In the genomic region with DNA sequence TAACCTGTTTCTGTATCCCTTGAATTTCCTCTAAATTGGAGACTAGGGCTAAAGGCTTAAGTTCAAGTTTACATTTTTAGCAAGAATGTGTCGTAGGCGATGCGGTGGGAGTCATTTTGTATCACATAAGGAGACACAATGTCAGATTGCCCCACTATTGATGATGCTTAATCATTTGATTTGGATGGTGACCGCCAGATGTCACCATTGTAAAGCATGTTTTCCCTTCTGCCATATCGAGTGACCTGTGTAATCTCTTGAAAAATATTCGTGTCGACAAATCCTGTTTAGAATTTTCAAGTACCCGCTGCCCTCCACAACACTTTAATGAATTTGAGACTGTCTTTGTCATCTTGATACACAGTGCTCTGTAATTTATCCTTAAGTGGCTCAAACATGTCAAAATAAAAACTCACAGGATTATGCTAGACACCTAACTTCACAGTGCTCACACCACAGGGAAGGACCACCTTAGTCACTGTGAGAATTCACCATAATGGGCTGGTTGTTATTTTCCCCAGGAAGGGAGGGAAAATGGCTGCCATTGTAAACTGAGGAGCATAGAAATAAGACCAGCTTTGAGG, we compare ENCODE assay signal across 9 cellular contexts. TPM values are rescaled to one million over a fixed set of nuclear protein-coding genes. Genes with fewer than 3 reads are reported as not detected.
DNase-seq lines count a peak whose midpoint lies in the region; ATAC-seq, FAIRE-seq and TF ChIP-seq lines count a peak whose summit lies in the region.
"Had no signal": no experiment of that assay in that cellular context is flagged by ENCODE, and none has a peak within 500 bp of the region (broad histone marks: within the 10 kb centered on the region; RNA-seq: fewer than 3 reads in every experiment).

No MANE protein-coding gene starts in this region.

- no peak for TF ChIP-seq POLR2A in Peyer's patch (IDR thresholded peaks at IDR 0.05)
- no peak for TF ChIP-seq POLR2A in spleen (IDR thresholded peaks at IDR 0.05)

- ATAC-seq in GM19463 (IDR thresholded peaks at IDR 0.05; ENCODE audit: unreplicated experiment) = no peak

- H3K4me3 ChIP-seq in Peyer's patch = no peak overlapping the region
- H3K4me3 ChIP-seq in spleen = no peak overlapping the region

- intact Hi-C loops in spleen (cut with DNase I; ENCODE audit: low total_unique reads) = no loop called here

- DNase-seq in DMS53 treated with DMSO at 0.1 percent for 48 hours (lab: John Stamatoyannopoulos, UW; ENCODE audit: unreplicated experiment) = peak; percentile 18
- peak; percentile 27 for DNase-seq in HTR-8/SVneo (ENCODE audit: insufficient read length, low spot score)
- DNase-seq in Peyer's patch = peak in 1 of 3 donors; percentile 60
- peak; percentile 6 for DNase-seq in fibroblast of gingiva (ENCODE audit: low read depth)
- no peak for DNase-seq in spleen
- no peak for DNase-seq in dedifferentiated amniotic fluid mesenchymal stem cell (ENCODE audit: extremely low spot score)
- no peak for DNase-seq in stimulated activated naive CD4-positive, alpha-beta T cell (lab: John Stamatoyannopoulos, UW)

- no peaks in the 10 kb centered on the region for H3K27me3 ChIP-seq in Peyer's patch
- peaks cover 0 to 14% (median 0%) of the 10 kb centered on the region in 7 donors for H3K27me3 ChIP-seq in spleen (replicated peaks in 1 of 7)

- no peaks in the 10 kb centered on the region for H3K4me1 ChIP-seq in Peyer's patch
- no peaks in the 10 kb centered on the region for H3K4me1 ChIP-seq in spleen

- H3K27ac ChIP-seq in Peyer's patch (no peak overlapping the region), spleen (no peak overlapping the region)
- H3K27ac ChIP-seq: neutrophil had no signal

- no peaks in the 10 kb centered on the region for H3K36me3 ChIP-seq in Peyer's patch
- H3K36me3 ChIP-seq in spleen = no peaks in the 10 kb centered on the region
- H3K36me3 ChIP-seq: neutrophil had no signal

- H3K9me3 ChIP-seq in Peyer's patch = no peaks in the 10 kb centered on the region
- no peaks in the 10 kb centered on the region for H3K9me3 ChIP-seq in spleen
- H3K9me3 ChIP-seq: neutrophil had no signal

- peak in 4 of 6 experiments; percentile 6 to 59 (median 56) for TF ChIP-seq CTCF in Peyer's patch (IDR thresholded peaks at IDR 0.05)
- peak in 7 of 11 experiments; percentile 10 to 28 (median 19) for TF ChIP-seq CTCF in spleen (IDR thresholded peaks at IDR 0.05 in 8 of 11, conservative IDR thresholded peaks at IDR 0.05 in 3 of 11)

- FAIRE-seq in HTR-8/SVneo (lab: Jason Lieb, UNC) = no peak

- 30 to 44% (median 32%) methylated on average over 8 of the region's 8 CpGs for WGBS in spleen, 5 donors

RNA-seq across cellular contexts. Expression of a gene that starts 34.5 kb away (rescaled TPM):
- total RNA-seq in Peyer's patch = not detected
- total RNA-seq in spleen = 1 to 10 TPM in 5 of 7 donors, under 1 TPM in 2; 0.51 to 5.8 (median 1.1) TPM
- under 1 TPM; 0.20 to 0.59 (median 0.35) TPM for polyA plus RNA-seq in spleen

Comparison
In these comparisons a context has a peak if more than half of its experiments do, and no peak if none do; other contexts are left out.
1. DNase-seq: peak in DMS53 treated with DMSO at 0.1 percent for 48 hours (single experiment), HTR-8/SVneo (single experiment) and fibroblast of gingiva (single experiment); none in spleen (single experiment), dedifferentiated amniotic fluid mesenchymal stem cell (single experiment) and stimulated activated naive CD4-positive, alpha-beta T cell (0 of 6).